Comparison of ENCODE assay signal across 17 cellular contexts in the genomic region with DNA sequence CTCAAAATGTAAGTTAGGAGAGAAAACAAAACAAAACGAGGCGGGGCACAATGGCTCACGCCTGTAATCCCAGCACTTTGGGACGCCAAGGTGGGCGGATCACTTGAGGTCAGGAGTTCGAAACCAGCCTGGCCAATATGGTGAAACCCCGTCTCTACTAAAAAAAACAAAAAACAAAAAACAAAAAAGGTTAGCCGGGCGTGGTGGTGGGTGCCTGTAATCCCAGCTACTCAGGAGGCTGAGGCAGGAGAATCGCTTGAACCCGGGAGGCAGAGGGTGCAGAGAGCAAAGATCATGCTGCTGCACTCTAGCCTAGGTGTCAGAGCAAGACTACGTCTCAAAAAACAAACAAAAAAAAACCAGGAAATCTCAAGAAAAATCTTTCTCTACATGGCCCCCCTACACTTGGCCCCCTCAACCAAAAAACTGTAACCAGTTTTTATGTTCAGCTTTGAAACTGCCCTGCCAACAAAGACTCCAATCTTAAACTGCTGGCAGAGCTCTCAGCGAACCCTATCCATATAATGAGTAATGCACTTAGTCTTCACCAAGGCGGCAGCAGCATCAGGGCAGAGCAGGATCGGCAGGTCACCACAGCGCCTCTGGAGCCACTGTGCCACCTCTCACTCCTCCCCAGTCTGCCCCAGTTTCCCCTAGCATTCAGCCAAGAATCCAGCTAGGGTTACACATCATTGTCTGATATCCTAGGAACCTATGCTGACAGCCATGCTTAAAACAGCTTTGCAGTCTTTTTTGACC.
A peak's percentile ranks its signal among the peaks of the same experiment; 100 is the strongest.
DNase-seq lines count a peak whose midpoint lies in the region; ATAC-seq and TF ChIP-seq lines count a peak whose summit lies in the region.
"Had no signal": no experiment of that assay in that cellular context is flagged by ENCODE, and none has a peak within 500 bp of the region (broad histone marks: within the 10 kb centered on the region; RNA-seq: fewer than 3 reads in every experiment).

No MANE protein-coding gene starts in this region.

- H3K27me3 Mint-ChIP-seq in CD8-positive, alpha-beta memory T cell: no peaks in the 10 kb centered on the region
- no peaks in the 10 kb centered on the region for H3K27me3 Mint-ChIP-seq in effector memory CD8-positive, alpha-beta T cell
- H3K27me3 Mint-ChIP-seq in activated CD4-positive, alpha-beta memory T cell treated with anti-CD3 and anti-CD28 coated beads, Interleukin-2, amount 10 ng/mL, durations not matched to agents 7 days and 5 days: no peaks in the 10 kb centered on the region

- no peak for ATAC-seq in effector memory CD8-positive, alpha-beta T cell (replicated peaks)
- peak in 2 of 4 donors; percentile 18 to 28 for ATAC-seq in psoas muscle
- ATAC-seq: left lobe of liver had no signal

- 90 to 92% (median 90%) methylated on average over 16 of the region's 16 CpGs for WGBS in psoas muscle, 3 donors
- WGBS in lower leg skin, 2 donors: 78 to 89% methylated on average over 16 of the region's 16 CpGs

- no peaks in the 10 kb centered on the region for H3K9me3 ChIP-seq in CD8-positive, alpha-beta memory T cell (ENCODE audit: low read length)
- no peaks in the 10 kb centered on the region for H3K9me3 ChIP-seq in psoas muscle
- H3K9me3 ChIP-seq: BE2C, prostate gland had no signal

- no peak for TF ChIP-seq POLR2A in lower leg skin (IDR thresholded peaks at IDR 0.05)

- no peaks in the 10 kb centered on the region for H3K36me3 ChIP-seq in CD8-positive, alpha-beta memory T cell (ENCODE audit: insufficient read depth, low read length)
- no peaks in the 10 kb centered on the region for H3K36me3 ChIP-seq in psoas muscle (ENCODE audit: insufficient read depth in 1 of 2, low read depth in 1 of 2)
- H3K36me3 ChIP-seq: BE2C, prostate gland had no signal

- TF ChIP-seq CTCF in psoas muscle (IDR thresholded peaks at IDR 0.05) (no peak), lower leg skin (IDR thresholded peaks at IDR 0.05) (no peak)

- peaks cover 89% of the 10 kb centered on the region for H3K4me1 ChIP-seq in CD8-positive, alpha-beta memory T cell (ENCODE audit: insufficient read depth, low read length)
- peaks cover 73% of the 10 kb centered on the region for H3K4me1 ChIP-seq in psoas muscle
- H3K4me1 ChIP-seq: prostate gland had no signal

- POLR2A ChIA-PET in CD8-positive, alpha-beta memory T cell (lab: Charles Lee): no interaction called here
- POLR2A ChIA-PET in activated CD4-positive, alpha-beta memory T cell treated with anti-CD3 and anti-CD28 coated beads, Interleukin-2, amount 10 ng/mL, durations not matched to agents 7 days and 5 days (lab: Charles Lee): no interaction called here

- H3K4me3 Mint-ChIP-seq in CD8-positive, alpha-beta memory T cell: peak overlapping the region in 5 of 7 donors; percentile 3 to 71 (median 42)
- H3K4me3 Mint-ChIP-seq in effector memory CD8-positive, alpha-beta T cell: peak overlapping the region; percentile 24 to 79
- H3K4me3 Mint-ChIP-seq in activated CD4-positive, alpha-beta memory T cell treated with anti-CD3 and anti-CD28 coated beads, Interleukin-2, amount 10 ng/mL, durations not matched to agents 7 days and 5 days: no peak overlapping the region
- H3K4me3 Mint-ChIP-seq: T-helper 2 cell treated with Interferon-gamma antibody and Interleukin-4, amounts not matched to agents 5 μg/mL and 100 μg/mL, for 36 hours had no signal

- CTCF ChIA-PET in CD8-positive, alpha-beta memory T cell (lab: Charles Lee): interaction anchor here (0.6 to 1.2 kb wide), 3 partner anchors 22 to 120 kb away, joined by 3 read pairs; no protein-coding TSS in a partner anchor
- CTCF ChIA-PET in activated CD4-positive, alpha-beta memory T cell treated with anti-CD3 and anti-CD28 coated beads, Interleukin-2, amount 10 ng/mL, durations not matched to agents 7 days and 5 days (lab: Charles Lee): no interaction called here

- peaks cover 92 to 99% (median 99%) of the 10 kb centered on the region in 3 donors for H3K4me1 Mint-ChIP-seq in CD8-positive, alpha-beta memory T cell
- H3K4me1 Mint-ChIP-seq in effector memory CD8-positive, alpha-beta T cell (ENCODE audit: low read depth in 2 of 2): peaks cover 75 to 94% of the 10 kb centered on the region in 2 donors
- H3K4me1 Mint-ChIP-seq in activated CD4-positive, alpha-beta memory T cell treated with anti-CD3 and anti-CD28 coated beads, Interleukin-2, amount 10 ng/mL, durations not matched to agents 7 days and 5 days: peaks cover 70% of the 10 kb centered on the region

- no peak overlapping the region for H3K27ac ChIP-seq in CD8-positive, alpha-beta memory T cell (ENCODE audit: low read depth, low read length)
- peak overlapping the region; percentile 33 for H3K27ac ChIP-seq in psoas muscle
- H3K27ac ChIP-seq: prostate gland had no signal

- H3K4me3 ChIP-seq in CD8-positive, alpha-beta memory T cell (ENCODE audit: low read length): no peak overlapping the region
- H3K4me3 ChIP-seq in psoas muscle (no peak overlapping the region), lower leg skin (ENCODE audit: low read depth, poor library complexity, severe bottlenecking) (no peak overlapping the region)
- H3K4me3 ChIP-seq: prostate gland had no signal

- no peaks in the 10 kb centered on the region for H3K9me3 Mint-ChIP-seq in CD8-positive, alpha-beta memory T cell
- H3K9me3 Mint-ChIP-seq in effector memory CD8-positive, alpha-beta T cell: no peaks in the 10 kb centered on the region
- no peaks in the 10 kb centered on the region for H3K9me3 Mint-ChIP-seq in activated CD4-positive, alpha-beta memory T cell treated with anti-CD3 and anti-CD28 coated beads, Interleukin-2, amount 10 ng/mL, durations not matched to agents 7 days and 5 days
- H3K9me3 Mint-ChIP-seq: T-helper 2 cell treated with Interferon-gamma antibody and Interleukin-4, amounts not matched to agents 5 μg/mL and 100 μg/mL, for 36 hours had no signal

- peak overlapping the region in 5 of 8 donors; percentile 36 to 86 (median 53) for H3K27ac Mint-ChIP-seq in CD8-positive, alpha-beta memory T cell
- peak overlapping the region; percentile 9 to 16 for H3K27ac Mint-ChIP-seq in effector memory CD8-positive, alpha-beta T cell
- H3K27ac Mint-ChIP-seq in activated CD4-positive, alpha-beta memory T cell treated with anti-CD3 and anti-CD28 coated beads, Interleukin-2, amount 10 ng/mL, durations not matched to agents 7 days and 5 days: no peak overlapping the region
- H3K27ac Mint-ChIP-seq: T-helper 2 cell treated with Interferon-gamma antibody and Interleukin-4, amounts not matched to agents 5 μg/mL and 100 μg/mL, for 36 hours had no signal

- no peaks in the 10 kb centered on the region for H3K27me3 ChIP-seq in CD8-positive, alpha-beta memory T cell (ENCODE audit: insufficient read depth, low read length, poor library complexity, severe bottlenecking)
- H3K27me3 ChIP-seq in psoas muscle (ENCODE audit: insufficient read depth in 3 of 3, low read length in 2 of 3): no peaks in the 10 kb centered on the region
- H3K27me3 ChIP-seq: BE2C had no signal

- peaks cover 0 to 1% (median 0%) of the 10 kb centered on the region in 3 donors for H3K36me3 Mint-ChIP-seq in CD8-positive, alpha-beta memory T cell
- peaks cover 21% of the 10 kb centered on the region for H3K36me3 Mint-ChIP-seq in effector memory CD8-positive, alpha-beta T cell (ENCODE audit: insufficient read depth)
- peaks cover 5% of the 10 kb centered on the region for H3K36me3 Mint-ChIP-seq in activated CD4-positive, alpha-beta memory T cell treated with anti-CD3 and anti-CD28 coated beads, Interleukin-2, amount 10 ng/mL, durations not matched to agents 7 days and 5 days (ENCODE audit: low read depth)

- intact Hi-C loops in psoas muscle (cut with DNase I) (loop anchor here (5.0 to 10.0 kb wide), 3 partner anchors 43 to 170 kb away; partner anchors contain the start of gene JAK1 (in 2 of the 2)), lower leg skin (cut with DNase I; ENCODE audit: low total_unique reads) (no loop called here)

- no peak for DNase-seq in CD8-positive, alpha-beta memory T cell
- DNase-seq in NCI-H69 (lab: John Stamatoyannopoulos, UW): peak; percentile 8
- DNase-seq in effector memory CD8-positive, alpha-beta T cell: no peak
- no peak for DNase-seq in psoas muscle
- no peak for DNase-seq in activated CD4-positive, alpha-beta memory T cell treated with anti-CD3 and anti-CD28 coated beads, Interleukin-2, amount 10 ng/mL, durations not matched to agents 7 days and 5 days
- DNase-seq in lower leg skin (ENCODE audit: low spot score in 2 of 2): no peak
- no peak for DNase-seq in middle frontal gyrus (ENCODE audit: extremely low spot score, low spot score)
- DNase-seq: activated CD4-positive, alpha-beta T cell treated with anti-CD3 and anti-CD28 coated beads for 48 hours; BE2C; DMS79 treated with DMSO at 0.1 percent for 48 hours; effector CD8-positive, alpha-beta T cell; NCI-H1092 treated with DMSO at 0.1 percent for 48 hours; NCI-H2171 treated with DMSO at 0.1 percent for 48 hours; NK-92 treated with Interleukin-12 subunit alpha and Interleukin-12 subunit beta, amount 100 ng/mL, for 24 hours had no signal
